ENCODE assay signal across 1 cellular context in genomic region chr11:67288198-67288451, GRCh38.
TF ChIP-seq lines count a peak whose summit lies in the region.

No MANE protein-coding gene starts in this region.

TF ChIP-seq in K562, 482 proteins besides CTCF, POLR2A, EP300 and RAD21 (continued from another document and continues in another):
- TF ChIP-seq ARID4B (CRISPR knock-in tag; IDR thresholded peaks at IDR 0.05) (no peak), HIVEP1 (CRISPR knock-in tag; IDR thresholded peaks at IDR 0.05) (0 out of 2 replicates have a peak, but pooled peaks have one; percentile 39), LCOR (CRISPR knock-in tag; IDR thresholded peaks at IDR 0.05) (no peak), XRCC3 (IDR thresholded peaks at IDR 0.05) (no peak), OTX1 (CRISPR knock-in tag; IDR thresholded peaks at IDR 0.05) (peak; percentile 63; the same call in 1 of the 2 replicates), CREB3 (tag; conservative IDR thresholded peaks at IDR 0.05; ENCODE audit: low read depth) (peak; percentile 85), ZNF551 (CRISPR knock-in tag; IDR thresholded peaks at IDR 0.05) (no peak), RBM34 (IDR thresholded peaks at IDR 0.05; ENCODE audit: borderline replicate concordance, insufficient read depth, low read length) (no peak), NRF1 (conservative IDR thresholded peaks at IDR 0.05 in 1 of 2, IDR thresholded peaks at IDR 0.05 in 1 of 2) (no peak), TCF3 (CRISPR knock-in tag; IDR thresholded peaks at IDR 0.05) (0 out of 2 replicates have a peak, but pooled peaks have one; percentile 25), ARNT (IDR thresholded peaks at IDR 0.05) (no peak), ZSCAN32 (CRISPR knock-in tag; IDR thresholded peaks at IDR 0.05) (peak; percentile 25; the same call in 1 of the 2 replicates), ZNF79 (CRISPR knock-in tag; IDR thresholded peaks at IDR 0.05; ENCODE audit: low read depth) (no peak), POLR2AphosphoS2 (IDR thresholded peaks at IDR 0.05; ENCODE audit: low read length) (no peak), ZBTB17 (CRISPR knock-in tag; IDR thresholded peaks at IDR 0.05) (peak; percentile 59; the same call in 1 of the 2 replicates), ZEB2 (IDR thresholded peaks at IDR 0.05) (no peak), BCOR (IDR thresholded peaks at IDR 0.05) (no peak), KLF6 (CRISPR knock-in tag; IDR thresholded peaks at IDR 0.05; ENCODE audit: borderline replicate concordance) (peak; percentile 57; the same call in 1 of the 2 replicates), ZBED1 (IDR thresholded peaks at IDR 0.05) (no peak), HSF4 (CRISPR knock-in tag; IDR thresholded peaks at IDR 0.05; ENCODE audit: borderline replicate concordance) (no peak), MTA3 (IDR thresholded peaks at IDR 0.05; ENCODE audit: borderline replicate concordance) (no peak), FOXK1 (CRISPR knock-in tag; IDR thresholded peaks at IDR 0.05; ENCODE audit: borderline replicate concordance) (no peak), ZNF77 (CRISPR knock-in tag; IDR thresholded peaks at IDR 0.05) (no peak), MYC (IDR thresholded peaks at IDR 0.05; ENCODE audit: low read depth, low read length) (no peak), MYC (CRISPR knock-in tag; IDR thresholded peaks at IDR 0.05; ENCODE audit: borderline replicate concordance, low read depth) (no peak), HLTF (IDR thresholded peaks at IDR 0.05) (no peak), PBX2 (CRISPR knock-in tag; IDR thresholded peaks at IDR 0.05; ENCODE audit: low read depth) (no peak), PBX2 (tag; conservative IDR thresholded peaks at IDR 0.05; ENCODE audit: low read depth) (no peak), TGIF2 (CRISPR knock-in tag; IDR thresholded peaks at IDR 0.05) (no peak), ZNF584 (CRISPR knock-in tag; IDR thresholded peaks at IDR 0.05; ENCODE audit: low read depth) (0 out of 2 replicates have a peak, but pooled peaks have one; percentile 63), NR2C2 (CRISPR knock-in tag; IDR thresholded peaks at IDR 0.05) (no peak), NR2C2 (tag; IDR thresholded peaks at IDR 0.05) (peak; percentile 71; the same call in 1 of the 2 replicates), MEF2A (IDR thresholded peaks at IDR 0.05; ENCODE audit: control insufficient read depth, low read depth, low read length) (no peak), SMARCA4 (IDR thresholded peaks at IDR 0.05) (peak; percentile 58; the same call in 1 of the 2 replicates), ZNF431 (CRISPR knock-in tag; IDR thresholded peaks at IDR 0.05) (no peak), ZNF668 (CRISPR knock-in tag; IDR thresholded peaks at IDR 0.05) (no peak), JUN (IDR thresholded peaks at IDR 0.05; ENCODE audit: borderline replicate concordance, low read depth, low read length) (no peak), JUN (CRISPR knock-in tag; IDR thresholded peaks at IDR 0.05; ENCODE audit: borderline replicate concordance) (peak; percentile 18; the same call in 1 of the 2 replicates), HDAC2 (IDR thresholded peaks at IDR 0.05) (0 out of 2 replicates have a peak, but pooled peaks have one; percentile 16), HOXB6 (CRISPR knock-in tag; IDR thresholded peaks at IDR 0.05; ENCODE audit: borderline replicate concordance) (peak; percentile 22; the same call in 1 of the 2 replicates), BRD4 (IDR thresholded peaks at IDR 0.05) (peak; percentile 28; the same call in 1 of the 2 replicates), RHOXF2B (CRISPR knock-in tag; conservative IDR thresholded peaks at IDR 0.05) (no peak)
- TF ChIP-seq, protein P1, sequence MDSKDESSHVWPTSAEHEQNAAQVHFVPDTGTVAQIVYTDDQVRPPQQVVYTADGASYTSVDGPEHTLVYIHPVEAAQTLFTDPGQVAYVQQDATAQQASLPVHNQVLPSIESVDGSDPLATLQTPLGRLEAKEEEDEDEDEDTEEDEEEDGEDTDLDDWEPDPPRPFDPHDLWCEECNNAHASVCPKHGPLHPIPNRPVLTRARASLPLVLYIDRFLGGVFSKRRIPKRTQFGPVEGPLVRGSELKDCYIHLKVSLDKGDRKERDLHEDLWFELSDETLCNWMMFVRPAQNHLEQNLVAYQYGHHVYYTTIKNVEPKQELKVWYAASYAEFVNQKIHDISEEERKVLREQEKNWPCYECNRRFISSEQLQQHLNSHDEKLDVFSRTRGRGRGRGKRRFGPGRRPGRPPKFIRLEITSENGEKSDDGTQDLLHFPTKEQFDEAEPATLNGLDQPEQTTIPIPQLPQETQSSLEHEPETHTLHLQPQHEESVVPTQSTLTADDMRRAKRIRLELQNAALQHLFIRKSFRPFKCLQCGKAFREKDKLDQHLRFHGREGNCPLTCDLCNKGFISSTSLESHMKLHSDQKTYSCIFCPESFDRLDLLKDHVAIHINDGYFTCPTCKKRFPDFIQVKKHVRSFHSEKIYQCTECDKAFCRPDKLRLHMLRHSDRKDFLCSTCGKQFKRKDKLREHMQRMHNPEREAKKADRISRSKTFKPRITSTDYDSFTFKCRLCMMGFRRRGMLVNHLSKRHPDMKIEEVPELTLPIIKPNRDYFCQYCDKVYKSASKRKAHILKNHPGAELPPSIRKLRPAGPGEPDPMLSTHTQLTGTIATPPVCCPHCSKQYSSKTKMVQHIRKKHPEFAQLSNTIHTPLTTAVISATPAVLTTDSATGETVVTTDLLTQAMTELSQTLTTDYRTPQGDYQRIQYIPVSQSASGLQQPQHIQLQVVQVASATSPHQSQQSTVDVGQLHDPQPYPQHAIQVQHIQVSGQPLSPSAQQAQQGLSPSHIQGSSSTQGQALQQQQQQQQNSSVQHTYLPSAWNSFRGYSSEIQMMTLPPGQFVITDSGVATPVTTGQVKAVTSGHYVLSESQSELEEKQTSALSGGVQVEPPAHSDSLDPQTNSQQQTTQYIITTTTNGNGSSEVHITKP (IDR thresholded peaks at IDR 0.05; ENCODE audit: partially characterized antibody), result no peak
- TF ChIP-seq, protein P2, sequence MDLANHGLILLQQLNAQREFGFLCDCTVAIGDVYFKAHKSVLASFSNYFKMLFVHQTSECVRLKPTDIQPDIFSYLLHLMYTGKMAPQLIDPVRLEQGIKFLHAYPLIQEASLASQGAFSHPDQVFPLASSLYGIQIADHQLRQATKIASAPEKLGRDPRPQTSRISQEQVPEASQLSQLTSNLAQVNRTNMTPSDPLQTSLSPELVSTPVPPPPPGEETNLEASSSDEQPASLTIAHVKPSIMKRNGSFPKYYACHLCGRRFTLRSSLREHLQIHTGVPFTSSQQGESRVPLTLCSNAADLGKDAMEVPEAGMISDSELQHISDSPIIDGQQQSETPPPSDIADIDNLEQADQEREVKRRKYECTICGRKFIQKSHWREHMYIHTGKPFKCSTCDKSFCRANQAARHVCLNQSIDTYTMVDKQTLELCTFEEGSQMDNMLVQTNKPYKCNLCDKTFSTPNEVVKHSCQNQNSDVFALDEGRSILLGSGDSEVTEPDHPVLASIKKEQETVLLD (IDR thresholded peaks at IDR 0.05), result no peak
- TF ChIP-seq, protein P3, sequence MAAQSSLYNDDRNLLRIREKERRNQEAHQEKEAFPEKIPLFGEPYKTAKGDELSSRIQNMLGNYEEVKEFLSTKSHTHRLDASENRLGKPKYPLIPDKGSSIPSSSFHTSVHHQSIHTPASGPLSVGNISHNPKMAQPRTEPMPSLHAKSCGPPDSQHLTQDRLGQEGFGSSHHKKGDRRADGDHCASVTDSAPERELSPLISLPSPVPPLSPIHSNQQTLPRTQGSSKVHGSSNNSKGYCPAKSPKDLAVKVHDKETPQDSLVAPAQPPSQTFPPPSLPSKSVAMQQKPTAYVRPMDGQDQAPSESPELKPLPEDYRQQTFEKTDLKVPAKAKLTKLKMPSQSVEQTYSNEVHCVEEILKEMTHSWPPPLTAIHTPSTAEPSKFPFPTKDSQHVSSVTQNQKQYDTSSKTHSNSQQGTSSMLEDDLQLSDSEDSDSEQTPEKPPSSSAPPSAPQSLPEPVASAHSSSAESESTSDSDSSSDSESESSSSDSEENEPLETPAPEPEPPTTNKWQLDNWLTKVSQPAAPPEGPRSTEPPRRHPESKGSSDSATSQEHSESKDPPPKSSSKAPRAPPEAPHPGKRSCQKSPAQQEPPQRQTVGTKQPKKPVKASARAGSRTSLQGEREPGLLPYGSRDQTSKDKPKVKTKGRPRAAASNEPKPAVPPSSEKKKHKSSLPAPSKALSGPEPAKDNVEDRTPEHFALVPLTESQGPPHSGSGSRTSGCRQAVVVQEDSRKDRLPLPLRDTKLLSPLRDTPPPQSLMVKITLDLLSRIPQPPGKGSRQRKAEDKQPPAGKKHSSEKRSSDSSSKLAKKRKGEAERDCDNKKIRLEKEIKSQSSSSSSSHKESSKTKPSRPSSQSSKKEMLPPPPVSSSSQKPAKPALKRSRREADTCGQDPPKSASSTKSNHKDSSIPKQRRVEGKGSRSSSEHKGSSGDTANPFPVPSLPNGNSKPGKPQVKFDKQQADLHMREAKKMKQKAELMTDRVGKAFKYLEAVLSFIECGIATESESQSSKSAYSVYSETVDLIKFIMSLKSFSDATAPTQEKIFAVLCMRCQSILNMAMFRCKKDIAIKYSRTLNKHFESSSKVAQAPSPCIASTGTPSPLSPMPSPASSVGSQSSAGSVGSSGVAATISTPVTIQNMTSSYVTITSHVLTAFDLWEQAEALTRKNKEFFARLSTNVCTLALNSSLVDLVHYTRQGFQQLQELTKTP (IDR thresholded peaks at IDR 0.05; ENCODE audit: low read depth in 1 of 2, partially characterized antibody in 2 of 2), result no peak
- TF ChIP-seq, protein P4, sequence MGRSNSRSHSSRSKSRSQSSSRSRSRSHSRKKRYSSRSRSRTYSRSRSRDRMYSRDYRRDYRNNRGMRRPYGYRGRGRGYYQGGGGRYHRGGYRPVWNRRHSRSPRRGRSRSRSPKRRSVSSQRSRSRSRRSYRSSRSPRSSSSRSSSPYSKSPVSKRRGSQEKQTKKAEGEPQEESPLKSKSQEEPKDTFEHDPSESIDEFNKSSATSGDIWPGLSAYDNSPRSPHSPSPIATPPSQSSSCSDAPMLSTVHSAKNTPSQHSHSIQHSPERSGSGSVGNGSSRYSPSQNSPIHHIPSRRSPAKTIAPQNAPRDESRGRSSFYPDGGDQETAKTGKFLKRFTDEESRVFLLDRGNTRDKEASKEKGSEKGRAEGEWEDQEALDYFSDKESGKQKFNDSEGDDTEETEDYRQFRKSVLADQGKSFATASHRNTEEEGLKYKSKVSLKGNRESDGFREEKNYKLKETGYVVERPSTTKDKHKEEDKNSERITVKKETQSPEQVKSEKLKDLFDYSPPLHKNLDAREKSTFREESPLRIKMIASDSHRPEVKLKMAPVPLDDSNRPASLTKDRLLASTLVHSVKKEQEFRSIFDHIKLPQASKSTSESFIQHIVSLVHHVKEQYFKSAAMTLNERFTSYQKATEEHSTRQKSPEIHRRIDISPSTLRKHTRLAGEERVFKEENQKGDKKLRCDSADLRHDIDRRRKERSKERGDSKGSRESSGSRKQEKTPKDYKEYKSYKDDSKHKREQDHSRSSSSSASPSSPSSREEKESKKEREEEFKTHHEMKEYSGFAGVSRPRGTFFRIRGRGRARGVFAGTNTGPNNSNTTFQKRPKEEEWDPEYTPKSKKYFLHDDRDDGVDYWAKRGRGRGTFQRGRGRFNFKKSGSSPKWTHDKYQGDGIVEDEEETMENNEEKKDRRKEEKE (IDR thresholded peaks at IDR 0.05; ENCODE audit: borderline replicate concordance in 1 of 2, control insufficient read depth in 1 of 2, low read depth in 2 of 2, low read length in 1 of 2), result no peak
